In genomic region chr7:23075571-23075970, GRCh38 we compare ENCODE assay signal across 16 cellular contexts.
"Had no signal": no experiment of that assay in that cellular context is flagged by ENCODE, and none has a peak within 500 bp of the region (broad histone marks: within the 10 kb centered on the region; RNA-seq: fewer than 3 reads in every experiment).

No MANE protein-coding gene starts in this region.

- H3K9me3 ChIP-seq: lower lobe of right lung, neutrophil, upper lobe of left lung had no signal

- H3K36me3 ChIP-seq: lower lobe of right lung, neutrophil, upper lobe of left lung had no signal

- H3K4me3 ChIP-seq: lower lobe of right lung, upper lobe of left lung had no signal

- ATAC-seq: activated CD8-positive, alpha-beta T cell treated with anti-CD3 and anti-CD28 coated beads, Interleukin-2, amount 10 ng/mL, durations not matched to agents 7 days and 5 days; sciatic nerve; stimulated activated naive B cell treated with anti-CD40 and anti-IgM and Interleukin-4, amounts not matched to agents 10 μg/mL and 1 μg/mL and 100 μg/mL, for 72 hours had no signal

- H3K27ac ChIP-seq: lower lobe of right lung, neutrophil had no signal

- H3K27me3 ChIP-seq: neutrophil, upper lobe of left lung had no signal

- DNase-seq: activated CD4-positive, alpha-beta T cell treated with anti-CD3 and anti-CD28 coated beads for 4 hours; activated CD8-positive, alpha-beta memory T cell treated with anti-CD3 and anti-CD28 coated beads, Interleukin-2, amount 50 U/mL, for 48 hours; activated CD8-positive, alpha-beta T cell treated with anti-CD3 and anti-CD28 coated beads, Interleukin-2, amount 10 ng/mL, durations not matched to agents 7 days and 5 days; activated naive CD4-positive, alpha-beta T cell treated with Interleukin-2 at 50 U/mL for 16 hours; central memory CD4-positive, alpha-beta T cell; cortex of kidney; effector CD8-positive, alpha-beta T cell; lower lobe of right lung; naive B cell; posterior cingulate gyrus; stimulated activated CD4-positive, alpha-beta T cell treated with anti-CD3 and anti-CD28 coated beads, Interleukin-2, amount 100 ng/mL, for 24 hours; stimulated activated naive B cell treated with anti-CD40 and anti-IgM and Interleukin-4, amounts not matched to agents 10 μg/mL and 1 μg/mL and 100 μg/mL, for 72 hours; substantia nigra; upper lobe of left lung had no signal

- H3K4me1 ChIP-seq: lower lobe of right lung had no signal
